8 cellular contexts compared by ENCODE assay signal in genomic region chr2:130181880-130182682, GRCh38. TPM values are rescaled to one million over a fixed set of nuclear protein-coding genes. Genes with fewer than 3 reads are reported as not detected.
A peak's percentile ranks its signal among the peaks of the same experiment; 100 is the strongest.
DNase-seq lines count a peak whose midpoint lies in the region; ATAC-seq, FAIRE-seq and TF ChIP-seq lines count a peak whose summit lies in the region.
"Not testable (repeated sequence)": the region's sequence is repeated elsewhere in the genome, so short reads cannot be mapped to it uniquely, and the experiment has no call there.

Gene MZT2B (plus strand): TSS chr2:130182262. CDS start chr2:130182283, 21 bp downstream.

- TF ChIP-seq EP300 in upper lobe of left lung (IDR thresholded peaks at IDR 0.05), result not testable (repeated sequence)

- intact Hi-C loops in heart left ventricle (cut with DNase I) (loop anchor here in 8 of 10 donors (2.0 to 10.0 kb wide), 4 partner anchors 150 to 160 kb away; partner anchors contain the start of gene IMP4 (in 1 of the 8)), posterior vena cava (cut with DNase I) (loop anchor here in 1 of 2 donors (10.0 kb wide), 1 partner anchor 153 kb away; no protein-coding TSS in a partner anchor)

- WGBS in heart left ventricle, 4 donors, result 0 to 1% (median 0%) methylated on average over 2 to 83 of the region's 86 CpGs
- WGBS in upper lobe of left lung, 2 donors, result 0% methylated on average over 8 of the region's 86 CpGs; no CpG with 5 or more reads in 1 of the 2 donors

- peak within 1 kb of the TSS; percentile 93 for H3K9ac ChIP-seq in adipocyte (ENCODE audit: low read length)

- TF ChIP-seq CTCF in heart left ventricle (IDR thresholded peaks at IDR 0.05) (peak; percentile 48 to 92 (median 74)), upper lobe of left lung (IDR thresholded peaks at IDR 0.05) (peak; percentile 96 to 98 (median 97))

- DNase-seq in GM12892 (ENCODE audit: insufficient read length) (peak; percentile 89), NCI-H1417 treated with DMSO at 0.1 percent for 48 hours (lab: John Stamatoyannopoulos, UW) (peak; percentile 35), T follicular helper cell (ENCODE audit: low read depth) (peak; percentile 82), adipocyte (ENCODE audit: low read depth) (peak; percentile 94), heart left ventricle (peak; percentile 87 to 94 (median 92)), posterior vena cava (ENCODE audit: low spot score) (peak; percentile 97), upper lobe of left lung (peak; percentile 87 to 99)

- peak; percentile 91 for FAIRE-seq in GM12892 (lab: Jason Lieb, UNC)

- H3K4me1 ChIP-seq in adipocyte (ENCODE audit: control insufficient read depth, insufficient read depth, low read length), result not testable (repeated sequence)
- H3K4me1 ChIP-seq in heart left ventricle (peaks cover 6 to 31% (median 20%) of the 10 kb centered on the region in 12 donors), upper lobe of left lung (peaks cover 12 to 32% (median 21%) of the 10 kb centered on the region in 4 donors)

- TF ChIP-seq POLR2A in GM12892 (IDR thresholded peaks at IDR 0.05; ENCODE audit: low read depth, low read length) (peak; percentile 78), heart left ventricle (IDR thresholded peaks at IDR 0.05) (peak in 1 of 2 donors; percentile 59), upper lobe of left lung (IDR thresholded peaks at IDR 0.05) (peak in 2 of 4 donors; percentile 40 to 61)

- ATAC-seq in HG02840 (IDR thresholded peaks at IDR 0.05; ENCODE audit: low FRiP score, unreplicated experiment), result peak; percentile 77
- peak; percentile 89 to 92 (median 92) for ATAC-seq in heart left ventricle
- ATAC-seq in upper lobe of left lung (ENCODE audit: low FRiP score in 2 of 2), result peak; percentile 97

- H3K27me3 ChIP-seq in adipocyte (replicated peaks; ENCODE audit: control insufficient read depth, insufficient read depth, low read length); heart left ventricle; upper lobe of left lung: not testable (repeated sequence)

- H3K36me3 ChIP-seq in adipocyte (ENCODE audit: control insufficient read depth, insufficient read depth, low read length, severe bottlenecking); heart left ventricle; upper lobe of left lung: not testable (repeated sequence)

- H3K9me3 ChIP-seq in adipocyte (ENCODE audit: control insufficient read depth, low read length); heart left ventricle; upper lobe of left lung: not testable (repeated sequence)

- H3K4me3 ChIP-seq in adipocyte (ENCODE audit: low read length) (peak within 1 kb of the TSS; percentile 98), heart left ventricle (peak within 1 kb of the TSS; percentile 59 to 100 (median 88)), upper lobe of left lung (peak within 1 kb of the TSS; percentile 94 to 100 (median 98))

- peak within 1 kb of the TSS; percentile 54 to 98 (median 95) for H3K27ac ChIP-seq in heart left ventricle
- H3K27ac ChIP-seq in upper lobe of left lung, result peak within 1 kb of the TSS; percentile 88 to 93 (median 90)

RNA-seq across cellular contexts. Expression of gene MZT2B, which starts in this region (rescaled TPM):
- 18.4 TPM for polyA plus RNA-seq in GM12892 (2012; ENCODE audit: missing spikeins)
- 100 to 1,000 TPM; 269 to 480 (median 360) TPM for total RNA-seq in heart left ventricle
- 100 to 1,000 TPM; 279 to 623 TPM for polyA plus RNA-seq in heart left ventricle
- total RNA-seq in posterior vena cava, result 100 to 1,000 TPM; 183 to 200 TPM
- total RNA-seq in upper lobe of left lung, result 100 to 1,000 TPM in 5 of 6 donors, 10 to 100 TPM in 1; 78.7 to 203 (median 130) TPM

Comparison
In these comparisons a context has a peak if more than half of its experiments do, and no peak if none do; other contexts are left out.
1. Peak in every context shown above with its lines: DNase-seq, ATAC-seq, H3K4me3 ChIP-seq and H3K27ac ChIP-seq.
2. DNase-seq: peak in every context shown above with its lines; median percentile 97 in posterior vena cava; 94 in adipocyte; 93 in upper lobe of left lung; 92 in heart left ventricle; 89 in GM12892; 82 in T follicular helper cell; 35 in NCI-H1417 treated with DMSO at 0.1 percent for 48 hours.